ENCODE assay signal across 8 cellular contexts in genomic region chr4:102759835-102760644, GRCh38. TPM values are rescaled to one million over a fixed set of nuclear protein-coding genes. Genes with fewer than 3 reads are reported as not detected.
A peak's percentile ranks its signal among the peaks of the same experiment; 100 is the strongest.
DNase-seq lines count a peak whose midpoint lies in the region; ATAC-seq and TF ChIP-seq lines count a peak whose summit lies in the region.

No MANE protein-coding gene starts in this region.

- 2% methylated on average over 25 of the region's 25 CpGs for WGBS in right cardiac atrium
- 3 to 4% (median 4%) methylated on average over 25 of the region's 25 CpGs for WGBS in psoas muscle, 3 donors

- no peak for TF ChIP-seq CTCF in psoas muscle (IDR thresholded peaks at IDR 0.05)

- peak; percentile 75 for ATAC-seq in GM18868 (IDR thresholded peaks at IDR 0.05; ENCODE audit: unreplicated experiment)
- ATAC-seq in HG03039 (IDR thresholded peaks at IDR 0.05; ENCODE audit: unreplicated experiment) = peak; percentile 40
- ATAC-seq in right cardiac atrium = peak; percentile 70 to 79
- ATAC-seq in psoas muscle = peak; percentile 57 to 71 (median 64)

- DNase-seq in CD1c-positive myeloid dendritic cell (ENCODE audit: extremely low spot score) (peak; percentile 96), NOMO-1 treated with dmso at 0.1 percent for 144 hours (lab: John Stamatoyannopoulos, UW; ENCODE audit: unreplicated experiment) (peak; percentile 88), amniotic stem cell (lab: John Stamatoyannopoulos, UW) (peak; percentile 19), right cardiac atrium (peak in 1 of 3 donors; percentile 15), psoas muscle (no peak), mucosa of gallbladder (ENCODE audit: low spot score) (no peak)

- H3K9me3 ChIP-seq in right cardiac atrium (ENCODE audit: control insufficient read depth, low read length) (no peaks in the 10 kb centered on the region), psoas muscle (no peaks in the 10 kb centered on the region)

- intact Hi-C loops in right cardiac atrium (cut with DNase I) (no loop called here), psoas muscle (cut with DNase I) (loop anchor here in 1 of 2 donors (1.0 to 5.0 kb wide), 2 partner anchors 68 to 107 kb away; partner anchors contain the start of gene CISD2)

- peak overlapping the region; percentile 83 for H3K4me3 ChIP-seq in right cardiac atrium (ENCODE audit: low read length)
- H3K4me3 ChIP-seq in psoas muscle = peak overlapping the region; percentile 87

- H3K27ac ChIP-seq in right cardiac atrium (ENCODE audit: low read length) (peak overlapping the region; percentile 91), psoas muscle (peak overlapping the region; percentile 81)

- H3K27me3 ChIP-seq in right cardiac atrium (ENCODE audit: control insufficient read depth, insufficient read depth) = no peaks in the 10 kb centered on the region
- no peaks in the 10 kb centered on the region for H3K27me3 ChIP-seq in psoas muscle (ENCODE audit: insufficient read depth in 3 of 3, low read length in 2 of 3)

- H3K4me1 ChIP-seq in right cardiac atrium (ENCODE audit: control insufficient read depth, insufficient read depth, low read length) = no peaks in the 10 kb centered on the region
- H3K4me1 ChIP-seq in psoas muscle = peaks cover 4% of the 10 kb centered on the region

- no peaks in the 10 kb centered on the region for H3K36me3 ChIP-seq in psoas muscle (ENCODE audit: insufficient read depth in 1 of 2, low read depth in 1 of 2)

RNA-seq across cellular contexts. Expression of gene MANBA, which starts 0.7 kb away (rescaled TPM):
- total RNA-seq in right cardiac atrium = 10 to 100 TPM; 27.5 to 36.5 (median 31.5) TPM
- polyA plus RNA-seq in right cardiac atrium = 9.0 TPM
- total RNA-seq in psoas muscle = 10 to 100 TPM in 2 of 4 donors, 1 to 10 TPM in 2; 3.5 to 11.9 (median 8.2) TPM
- polyA plus RNA-seq in psoas muscle = 1 to 10 TPM; 3.1 to 4.8 (median 4.2) TPM
- total RNA-seq in mucosa of gallbladder = 42.1 TPM

Comparison
In these comparisons a context has a peak if more than half of its experiments do, and no peak if none do; other contexts are left out.
1. DNase-seq: peak in CD1c-positive myeloid dendritic cell (single experiment), NOMO-1 treated with dmso at 0.1 percent for 144 hours (single experiment) and amniotic stem cell (single experiment); none in psoas muscle (0 of 2) and mucosa of gallbladder (single experiment).
2. Peak in every context shown above with its lines, with median percentiles within 50 percentile points of each other: ATAC-seq.